8 cellular contexts compared by ENCODE assay signal in the genomic region with DNA sequence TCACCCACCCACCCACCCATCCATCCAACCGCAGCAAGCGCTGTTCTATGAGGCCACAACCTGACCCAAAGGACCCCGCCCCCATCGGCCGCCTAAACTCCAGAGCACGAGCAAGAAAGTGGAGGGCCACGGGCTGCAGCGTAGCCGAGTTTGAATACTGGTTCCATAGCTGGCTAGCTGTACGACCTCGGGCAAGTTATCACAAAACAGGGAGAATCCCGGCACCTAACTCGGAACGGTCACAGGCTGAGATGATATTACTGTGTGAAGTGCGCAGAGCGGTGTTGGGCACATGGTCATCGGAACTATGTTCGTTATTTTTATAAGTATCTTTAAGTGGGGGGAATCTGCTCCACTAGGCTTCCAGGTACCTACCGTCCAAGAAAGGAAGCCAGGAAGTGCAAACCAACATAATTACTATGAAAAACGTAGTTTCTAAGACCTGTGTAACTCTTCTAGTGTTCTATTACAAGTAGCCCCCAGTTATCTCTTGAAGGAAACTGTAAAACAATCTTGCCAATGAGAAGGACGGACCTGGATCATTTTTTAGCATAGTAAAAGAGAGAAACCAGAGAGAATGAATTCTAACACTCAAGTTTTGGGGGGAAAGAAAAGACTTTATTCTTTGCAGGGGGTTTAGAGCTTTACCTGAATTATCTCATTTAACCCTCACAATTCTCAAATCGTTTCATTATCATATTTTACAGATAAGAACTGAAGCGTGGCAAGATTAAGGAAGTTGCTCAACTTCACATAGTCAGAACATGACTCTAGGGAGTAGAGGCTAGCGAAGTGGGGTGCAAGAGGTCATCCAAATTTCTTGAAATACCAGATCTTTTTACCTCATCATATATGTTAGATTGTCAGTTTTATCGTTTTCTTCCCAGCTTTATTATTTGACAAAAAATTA. TPM values are rescaled to one million over a fixed set of nuclear protein-coding genes. Genes with fewer than 3 reads are reported as not detected.
DNase-seq lines count a peak whose midpoint lies in the region; ATAC-seq and TF ChIP-seq lines count a peak whose summit lies in the region.

No MANE protein-coding gene starts in this region.

- peaks cover 0 to 44% (median 0%) of the 10 kb centered on the region in 3 donors for H3K36me3 Mint-ChIP-seq in naive thymus-derived CD8-positive, alpha-beta T cell

- no peak for TF ChIP-seq CTCF in AG09309 (IDR thresholded peaks at IDR 0.05; ENCODE audit: control insufficient read depth, insufficient read depth, low read depth, low read length, missing control alignments)
- TF ChIP-seq CTCF in epithelial cell of proximal tubule (conservative IDR thresholded peaks at IDR 0.05; ENCODE audit: low read depth, low read length), result no peak

- H3K27ac ChIP-seq in SJSA1, result no peak overlapping the region

- H3K36me3 ChIP-seq in SJSA1, result peaks cover 14% of the 10 kb centered on the region

- H3K27me3 ChIP-seq in SJSA1 (replicated peaks), result no peaks in the 10 kb centered on the region

- POLR2A ChIA-PET in naive thymus-derived CD8-positive, alpha-beta T cell (lab: Charles Lee), result interaction anchor here (0.6 to 6.0 kb wide), 14 partner anchors 8 to 554 kb away, joined by 3 to 66 read pairs (median 5); partner anchors contain the start of genes APOA5, CEP164, PAFAH1B2 and SIK3

- peak overlapping the region; percentile 84 to 99 (median 98) for H3K4me3 Mint-ChIP-seq in naive thymus-derived CD8-positive, alpha-beta T cell

- peak overlapping the region; percentile 67 for H3K4me3 ChIP-seq in AG09309 (ENCODE audit: control insufficient read depth, low read depth, low read length)
- H3K4me3 ChIP-seq in SJSA1, result peak overlapping the region; percentile 92
- peak overlapping the region; percentile 83 for H3K4me3 ChIP-seq in epithelial cell of proximal tubule (ENCODE audit: low read depth, low read length)

- peak overlapping the region; percentile 93 to 99 (median 97) for H3K27ac Mint-ChIP-seq in naive thymus-derived CD8-positive, alpha-beta T cell

- DNase-seq in AG09309 (ENCODE audit: low read depth) (no peak), SJSA1 (ENCODE audit: low read depth in 1 of 2, low spot score in 2 of 2) (peak in 1 of 2 experiments; percentile 42), epithelial cell of proximal tubule (ENCODE audit: low read depth) (no peak), SHP77 treated with DMSO at 0.1 percent for 48 hours (lab: John Stamatoyannopoulos, UW) (no peak)
- DNase-seq in naive thymus-derived CD8-positive, alpha-beta T cell, result no peak
- no peak for DNase-seq in stimulated activated CD4-positive, alpha-beta T cell treated with anti-CD3 and anti-CD28 coated beads, Interleukin-4, amount 100 ng/mL, for 24 hours

- no peaks in the 10 kb centered on the region for H3K9me3 ChIP-seq in SJSA1 (replicated peaks)

- H3K27me3 Mint-ChIP-seq in naive thymus-derived CD8-positive, alpha-beta T cell, result no peaks in the 10 kb centered on the region

- peaks cover 3% of the 10 kb centered on the region; the same call in 1 of the 2 replicates for H3K4me1 ChIP-seq in SJSA1 (replicated peaks)

- no peaks in the 10 kb centered on the region for H3K9me3 Mint-ChIP-seq in naive thymus-derived CD8-positive, alpha-beta T cell

- ATAC-seq in GM18867 (IDR thresholded peaks at IDR 0.05; ENCODE audit: unreplicated experiment), result peak; percentile 23
- ATAC-seq in HG03139 (IDR thresholded peaks at IDR 0.05; ENCODE audit: unreplicated experiment), result peak; percentile 32
- ATAC-seq in naive thymus-derived CD8-positive, alpha-beta T cell, result peak in 1 of 2 donors; percentile 2

- peaks cover 19 to 46% (median 41%) of the 10 kb centered on the region in 4 donors for H3K4me1 Mint-ChIP-seq in naive thymus-derived CD8-positive, alpha-beta T cell

RNA-seq across cellular contexts. Expression of gene BUD13, which starts 0.7 kb away (rescaled TPM):
- total RNA-seq in SJSA1 (2014; rRNA removed; shearing (Covaris generic)), result 15.5 and 18.5 TPM in 2 replicates
- 27.7 and 33.7 TPM in 2 replicates for total RNA-seq in epithelial cell of proximal tubule
- 10 to 100 TPM; 14.2 to 16.2 TPM for total RNA-seq in naive thymus-derived CD8-positive, alpha-beta T cell
- polyA plus RNA-seq in naive thymus-derived CD8-positive, alpha-beta T cell, result 10 to 100 TPM in 1 of 3 donors, 1 to 10 TPM in 2; 5.4 to 16.2 (median 6.6) TPM

RNA-seq across cellular contexts. Expression of gene ZPR1, which starts 14.4 kb away (rescaled TPM):
- 22.2 and 29.4 TPM in 2 replicates for total RNA-seq in SJSA1 (2014; rRNA removed; shearing (Covaris generic))
- total RNA-seq in epithelial cell of proximal tubule, result 39.4 and 64.4 TPM in 2 replicates
- total RNA-seq in naive thymus-derived CD8-positive, alpha-beta T cell, result 10 to 100 TPM; 66.5 to 74.4 TPM
- 10 to 100 TPM; 29.5 to 42.9 (median 36.1) TPM for polyA plus RNA-seq in naive thymus-derived CD8-positive, alpha-beta T cell

RNA-seq across cellular contexts. Expression of gene APOA5, which starts 18.2 kb away (rescaled TPM):
- total RNA-seq in SJSA1 (2014; rRNA removed; shearing (Covaris generic)), result not detected in 2 replicates
- total RNA-seq in epithelial cell of proximal tubule, result not detected in 2 replicates
- total RNA-seq in naive thymus-derived CD8-positive, alpha-beta T cell, result not detected
- polyA plus RNA-seq in naive thymus-derived CD8-positive, alpha-beta T cell, result not detected

RNA-seq across cellular contexts. Expression of gene APOA4, which starts 49.6 kb away (rescaled TPM):
- not detected in 2 replicates for total RNA-seq in SJSA1 (2014; rRNA removed; shearing (Covaris generic))
- total RNA-seq in epithelial cell of proximal tubule, result not detected in 2 replicates
- not detected for total RNA-seq in naive thymus-derived CD8-positive, alpha-beta T cell
- polyA plus RNA-seq in naive thymus-derived CD8-positive, alpha-beta T cell, result not detected

RNA-seq across cellular contexts. Expression of gene APOC3, which starts 56.2 kb away (rescaled TPM):
- total RNA-seq in SJSA1 (2014; rRNA removed; shearing (Covaris generic)), result not detected in 2 replicates
- total RNA-seq in epithelial cell of proximal tubule, result not detected in 2 replicates
- not detected for total RNA-seq in naive thymus-derived CD8-positive, alpha-beta T cell
- polyA plus RNA-seq in naive thymus-derived CD8-positive, alpha-beta T cell, result not detected
